In genomic region chr2:233228414-233228813, GRCh38 we compare ENCODE assay signal across 23 cellular contexts.
"Had no signal": no experiment of that assay in that cellular context is flagged by ENCODE, and none has a peak within 500 bp of the region (broad histone marks: within the 10 kb centered on the region; RNA-seq: fewer than 3 reads in every experiment).

No MANE protein-coding gene starts in this region.

- H3K27ac ChIP-seq: left ventricle myocardium inferior, ovary, right atrium auricular region, right lobe of liver, testis, thyroid gland, transverse colon, upper lobe of left lung, vagina had no signal

- DNase-seq: immature natural killer cell; islet precursor cell; left ventricle myocardium inferior; mesendoderm; mucosa of descending colon; naive thymus-derived CD4-positive, alpha-beta T cell; ovary; right lobe of liver; stimulated activated CD4-positive, alpha-beta T cell treated with anti-CD3 and anti-CD28 coated beads, Interleukin-1b, Interleukin-23, amount 100 ng/mL, for 48 hours; stimulated activated CD4-positive, alpha-beta T cell treated with anti-CD3 and anti-CD28 coated beads, Interleukin-2, amount 100 ng/mL, for 48 hours; stimulated activated CD4-positive, alpha-beta T cell treated with anti-CD3 and anti-CD28 coated beads, Interleukin-4, amount 100 ng/mL, for 4 hours; stimulated activated CD8-positive, alpha-beta memory T cell treated with anti-CD3 and anti-CD28 coated beads, Interleukin-4, amount 100 ng/mL, for 48 hours; stimulated activated naive CD4-positive, alpha-beta T cell treated with Interleukin-2 at 50 U/mL for 16 hours; stimulated activated naive CD8-positive, alpha-beta T cell treated with anti-CD3 and anti-CD28 coated beads, Interleukin-15, amount 100 ng/mL, for 72 hours; substantia nigra; testis; thyroid gland; transverse colon; upper lobe of left lung had no signal

- ATAC-seq: mucosa of descending colon; naive thymus-derived CD4-positive, alpha-beta T cell; natural killer cell treated with Interleukin-12 subunit alpha and Interleukin-12 subunit beta and Interleukin-15 and Interleukin-18, amount 100 ng/mL, for 72 hours; right lobe of liver; stimulated activated memory B cell treated with anti-CD40 and anti-IgM and Interleukin-4, amounts not matched to agents 10 μg/mL and 1 μg/mL and 100 μg/mL, for 72 hours; stimulated activated naive CD8-positive, alpha-beta T cell treated with anti-CD3 and anti-CD28 coated beads, Interleukin-15, amount 100 ng/mL, for 72 hours had no signal
